ENCODE assay signal across 19 cellular contexts in genomic region chr5:159737263-159737662, GRCh38.
DNase-seq lines count a peak whose midpoint lies in the region; ATAC-seq, FAIRE-seq and TF ChIP-seq lines count a peak whose summit lies in the region.
"Had no signal": no experiment of that assay in that cellular context is flagged by ENCODE, and none has a peak within 500 bp of the region (broad histone marks: within the 10 kb centered on the region; RNA-seq: fewer than 3 reads in every experiment).

No MANE protein-coding gene starts in this region.

- 65% methylated on average over 2 of the region's 5 CpGs; no CpG with 5 or more reads in 1 of the 2 experiments for WGBS in IMR-90 (ENCODE audit: extremely low coverage in 2 of 2, insufficient read length in 1 of 2), 2 experiments
- 91% methylated on average over 5 of the region's 5 CpGs for WGBS in mesenchymal stem cell
- 66 to 73% methylated on average over 5 of the region's 5 CpGs for WGBS in pancreas, 2 donors

- H3K9ac ChIP-seq in IMR-90 (ENCODE audit: low read depth, low read length) (no peak overlapping the region), mesenchymal stem cell (ENCODE audit: low read length) (no peak overlapping the region)

- H4K5ac ChIP-seq in IMR-90 (ENCODE audit: low read depth, low read length): no peak overlapping the region

- H4K20me1 ChIP-seq in IMR-90 (ENCODE audit: insufficient read depth, low read length): no peaks in the 10 kb centered on the region

- H2AK9ac ChIP-seq in IMR-90 (replicated peaks; ENCODE audit: low read depth, low read length, poor library complexity): no peak overlapping the region

- H3K14ac ChIP-seq in IMR-90 (replicated peaks; ENCODE audit: low read depth, low read length) (no peak overlapping the region), mesenchymal stem cell (ENCODE audit: low read length in 2 of 2) (no peak overlapping the region)

- TF ChIP-seq POLR2A in IMR-90 (IDR thresholded peaks at IDR 0.05; ENCODE audit: low read depth, low read length): no peak

- H3K4me1 ChIP-seq in IMR-90 (ENCODE audit: control insufficient read depth, insufficient read depth, low read length) (no peaks in the 10 kb centered on the region), mesenchymal stem cell (ENCODE audit: control insufficient read depth, insufficient read depth, low read depth, low read length) (no peaks in the 10 kb centered on the region), pancreas (no peaks in the 10 kb centered on the region)
- H3K4me1 ChIP-seq: Peyer's patch had no signal

- no peaks in the 10 kb centered on the region for H3K9me1 ChIP-seq in IMR-90 (ENCODE audit: insufficient read depth, low read length)

- H3K23ac ChIP-seq in IMR-90 (ENCODE audit: low read depth, low read length) (no peak overlapping the region), mesenchymal stem cell (ENCODE audit: low read length in 2 of 2) (no peak overlapping the region)

- no peak overlapping the region for H3K27ac ChIP-seq in IMR-90 (ENCODE audit: insufficient read depth, low read length)
- no peak overlapping the region for H3K27ac ChIP-seq in mesenchymal stem cell (ENCODE audit: low read length, poor library complexity, severe bottlenecking)
- no peak overlapping the region for H3K27ac ChIP-seq in pancreas
- H3K27ac ChIP-seq: Peyer's patch had no signal

- POLR2A ChIA-PET in IMR-90 (lab: Charles Lee; ENCODE audit: unreplicated experiment): no interaction called here

- H3K9me3 ChIP-seq in IMR-90 (ENCODE audit: control insufficient read depth, insufficient read depth, low read length): no peaks in the 10 kb centered on the region; the same call in none of the 2 replicates
- H3K9me3 ChIP-seq in mesenchymal stem cell (ENCODE audit: control insufficient read depth, low read length): peaks cover 14% of the 10 kb centered on the region
- no peaks in the 10 kb centered on the region for H3K9me3 ChIP-seq in pancreas
- H3K9me3 ChIP-seq: Peyer's patch had no signal

- no peak overlapping the region for H3K18ac ChIP-seq in IMR-90 (ENCODE audit: low read depth, low read length)
- no peak overlapping the region for H3K18ac ChIP-seq in mesenchymal stem cell (ENCODE audit: low read depth in 1 of 2, low read length in 2 of 2)

- in situ Hi-C loops in IMR-90 (cut with MboI; ENCODE audit: low sequenced_read_pairs): no loop called here

- H3K27me3 ChIP-seq in IMR-90 (ENCODE audit: control insufficient read depth, insufficient read depth, low read length) (peaks cover 11% of the 10 kb centered on the region), mesenchymal stem cell (ENCODE audit: control insufficient read depth in 1 of 2, insufficient read depth in 1 of 2, low read length in 2 of 2) (peaks cover 4 to 35% of the 10 kb centered on the region in 2 experiments), pancreas (no peaks in the 10 kb centered on the region)
- H3K27me3 ChIP-seq: Peyer's patch had no signal

- TF ChIP-seq CTCF in IMR-90 (conservative IDR thresholded peaks at IDR 0.05; ENCODE audit: low read depth, low read length) (no peak), choroid plexus epithelial cell (conservative IDR thresholded peaks at IDR 0.05; ENCODE audit: low read depth, low read length) (no peak), pancreas (IDR thresholded peaks at IDR 0.05) (no peak)

- H3K36me3 ChIP-seq in IMR-90 (ENCODE audit: control insufficient read depth, insufficient read depth, low read length) (no peaks in the 10 kb centered on the region), mesenchymal stem cell (ENCODE audit: control insufficient read depth in 1 of 2, insufficient read depth in 2 of 2, low read depth in 1 of 2, low read length in 2 of 2) (no peaks in the 10 kb centered on the region), pancreas (no peaks in the 10 kb centered on the region)
- H3K36me3 ChIP-seq: Peyer's patch had no signal

- H4K91ac ChIP-seq in IMR-90 (ENCODE audit: insufficient read depth, low read depth, low read length) (no peak overlapping the region), mesenchymal stem cell (ENCODE audit: low read length) (no peak overlapping the region)

- FAIRE-seq in pancreas (lab: Jason Lieb, UNC): no peak
- FAIRE-seq: GM19239, H1 had no signal

- no TSS peak for BruUV-seq in IMR-90 (replicated peaks; lab: Mats Ljungman, UMichigan)

- ATAC-seq in IMR-90 (ENCODE audit: low read depth) (no peak), GM21381 (IDR thresholded peaks at IDR 0.05; ENCODE audit: unreplicated experiment) (no peak), GM18502 (IDR thresholded peaks at IDR 0.05; ENCODE audit: poor library complexity, unreplicated experiment) (no peak), pancreas (no peak)

- DNase-seq in EH (ENCODE audit: low read depth) (peak; percentile 39), IMR-90 (no peak), choroid plexus epithelial cell (ENCODE audit: low read depth) (peak; percentile 17), mesenchymal stem cell (peak; percentile 16), pancreas (no peak)
- DNase-seq: GF-D8, KG1, NCI-H1048, NCI-H1436 treated with DMSO at 0.1 percent for 48 hours, NCI-H2029 treated with DMSO at 0.1 percent for 48 hours, NCI-H2171 treated with DMSO at 0.1 percent for 48 hours, NCI-H446, NCI-H526 treated with DMSO at 0.1 percent for 48 hours, Peyer's patch, SW 1271 had no signal

- H2BK12ac ChIP-seq in mesenchymal stem cell (ENCODE audit: low read length in 2 of 2): no peak overlapping the region

- no peak overlapping the region for H2AK5ac ChIP-seq in IMR-90 (ENCODE audit: low read depth, low read length)
- H2AK5ac ChIP-seq in mesenchymal stem cell (ENCODE audit: low read length, severe bottlenecking): no peak overlapping the region

- H3K4me3 ChIP-seq in IMR-90 (ENCODE audit: insufficient read depth, low read depth, low read length) (no peak overlapping the region), choroid plexus epithelial cell (ENCODE audit: low read depth, low read length) (no peak overlapping the region), mesenchymal stem cell (ENCODE audit: insufficient read depth in 1 of 2, low read depth in 1 of 2, low read length in 2 of 2) (no peak overlapping the region), pancreas (no peak overlapping the region)
- H3K4me3 ChIP-seq: Peyer's patch had no signal

- H2AFZ ChIP-seq in IMR-90 (replicated peaks; ENCODE audit: low read length, poor library complexity): no peak overlapping the region
- H2AFZ ChIP-seq in mesenchymal stem cell (ENCODE audit: low read depth, low read length): no peak overlapping the region

- no peak overlapping the region for H2BK20ac ChIP-seq in IMR-90 (ENCODE audit: low read depth, low read length)

- intact Hi-C loops in IMR-90 (cut with micrococcal nuclease) (no loop called here), pancreas (cut with DNase I) (no loop called here)

- no peak overlapping the region for H2BK15ac ChIP-seq in IMR-90 (ENCODE audit: low read depth, low read length)
- H2BK15ac ChIP-seq in mesenchymal stem cell (ENCODE audit: low read depth, poor library complexity, severe bottlenecking): no peak overlapping the region

- H2BK5ac ChIP-seq in IMR-90 (ENCODE audit: low read depth, low read length, poor library complexity, severe bottlenecking) (no peak overlapping the region), mesenchymal stem cell (ENCODE audit: low read depth, low read length, poor library complexity, severe bottlenecking) (no peak overlapping the region)

- H3K79me1 ChIP-seq in IMR-90 (ENCODE audit: low read depth in 1 of 2, low read length in 2 of 2): no peaks in the 10 kb centered on the region
- H3K79me1 ChIP-seq in mesenchymal stem cell (replicated peaks; ENCODE audit: low read length, poor library complexity, severe bottlenecking): no peaks in the 10 kb centered on the region

- H2BK120ac ChIP-seq in IMR-90 (ENCODE audit: low read depth, low read length): no peak overlapping the region
- no peak overlapping the region for H2BK120ac ChIP-seq in mesenchymal stem cell (ENCODE audit: low read depth, low read length)

- no peak overlapping the region for H3K56ac ChIP-seq in IMR-90 (ENCODE audit: extremely low read depth, insufficient read depth, low read length)

- no peak for TF ChIP-seq RAD21 in IMR-90 (IDR thresholded peaks at IDR 0.05; ENCODE audit: low read length)

- dilution Hi-C loops in IMR-90 (cut with HindIII; ENCODE audit: low sequenced_read_pairs, unreplicated experiment): no loop called here

- CTCF ChIA-PET in IMR-90 (lab: Yijun Ruan, JAX): no interaction called here

- H4K8ac ChIP-seq in IMR-90 (ENCODE audit: low read depth in 2 of 2, low read length in 2 of 2): no peak overlapping the region
- no peak overlapping the region for H4K8ac ChIP-seq in mesenchymal stem cell (ENCODE audit: low read length)

- H3K4ac ChIP-seq in IMR-90 (ENCODE audit: low read depth, low read length) (no peak overlapping the region), mesenchymal stem cell (ENCODE audit: low read depth in 1 of 2, low read length in 2 of 2) (no peak overlapping the region)

- H3K4me2 ChIP-seq in IMR-90 (ENCODE audit: low read depth, low read length) (no peak overlapping the region), mesenchymal stem cell (ENCODE audit: low read length, poor library complexity, severe bottlenecking) (no peak overlapping the region)

TF ChIP-seq in IMR-90, 13 proteins besides CTCF, POLR2A, EP300 and RAD21:
- TF ChIP-seq CEBPB (IDR thresholded peaks at IDR 0.05; ENCODE audit: low read depth, low read length) (0 out of 2 replicates have a peak, but pooled peaks have one; percentile 5), RFX5 (IDR thresholded peaks at IDR 0.05; ENCODE audit: low read depth, low read length) (no peak)

Comparison
In these comparisons a context has a peak if more than half of its experiments do, and no peak if none do; other contexts are left out.
1. DNase-seq: peak in EH (single experiment), choroid plexus epithelial cell (single experiment) and mesenchymal stem cell (single experiment); none in IMR-90 (single experiment) and pancreas (0 of 6).